20 cellular contexts compared by ENCODE assay signal in genomic region chr6:105474234-105474633, GRCh38.
DNase-seq lines count a peak whose midpoint lies in the region; ATAC-seq and TF ChIP-seq lines count a peak whose summit lies in the region.
"Had no signal": no experiment of that assay in that cellular context is flagged by ENCODE, and none has a peak within 500 bp of the region (broad histone marks: within the 10 kb centered on the region; RNA-seq: fewer than 3 reads in every experiment).

No MANE protein-coding gene starts in this region.

- no peak for TF ChIP-seq CTCF in upper lobe of right lung (IDR thresholded peaks at IDR 0.05)

- no peak overlapping the region for H2BK5ac ChIP-seq in neuronal stem cell (ENCODE audit: low read length)

- H4K8ac ChIP-seq in neuronal stem cell (ENCODE audit: low read depth, low read length) = no peak overlapping the region

- peak overlapping the region; percentile 22 for H2AFZ ChIP-seq in neuronal stem cell (ENCODE audit: low read length)

- no peak overlapping the region for H2BK120ac ChIP-seq in neuronal stem cell (ENCODE audit: low read depth, low read length)

- no peak overlapping the region for H2AK5ac ChIP-seq in neuronal stem cell (ENCODE audit: low read depth, low read length)

- H3K4me1 ChIP-seq in neuronal stem cell (ENCODE audit: control insufficient read depth in 2 of 2, insufficient read depth in 1 of 2, low read depth in 1 of 2, low read length in 2 of 2) = peaks cover 0 to 21% of the 10 kb centered on the region in 2 donors
- H3K4me1 ChIP-seq in upper lobe of right lung = no peaks in the 10 kb centered on the region

- H3K27me3 ChIP-seq in neuronal stem cell (ENCODE audit: control insufficient read depth in 3 of 3, insufficient read depth in 3 of 3, low read depth in 1 of 3, low read length in 3 of 3) (no peaks in the 10 kb centered on the region), upper lobe of right lung (no peaks in the 10 kb centered on the region)

- no peak overlapping the region for H3K23ac ChIP-seq in neuronal stem cell (ENCODE audit: low read depth, low read length, poor library complexity)

- H3K4ac ChIP-seq in neuronal stem cell (ENCODE audit: low read length) = no peak overlapping the region

- H3K36me3 ChIP-seq in neuronal stem cell (replicated peaks in 1 of 2; ENCODE audit: control insufficient read depth in 2 of 2, insufficient read depth in 2 of 2, low read length in 2 of 2) = no peaks in the 10 kb centered on the region
- no peaks in the 10 kb centered on the region for H3K36me3 ChIP-seq in upper lobe of right lung
- H3K36me3 ChIP-seq: thoracic aorta had no signal

- in situ Hi-C loops in SK-MEL-5 (cut with HindIII; ENCODE audit: low pct_unique_long_range_greater_than_20kb, low sequenced_read_pairs) = no loop called here

- ATAC-seq in upper lobe of right lung (no peak), GM21529 (IDR thresholded peaks at IDR 0.05; ENCODE audit: unreplicated experiment) (no peak), GM18909 (IDR thresholded peaks at IDR 0.05; ENCODE audit: poor library complexity, unreplicated experiment) (no peak)

- no peak overlapping the region for H3K9ac ChIP-seq in neuronal stem cell (ENCODE audit: low read depth, low read length, poor library complexity)
- H3K9ac ChIP-seq: KMS-11 had no signal

- H3K27ac ChIP-seq in neuronal stem cell (replicated peaks; ENCODE audit: low read length) = no peak overlapping the region
- no peak overlapping the region for H3K27ac ChIP-seq in upper lobe of right lung
- H3K27ac ChIP-seq: KMS-11, thoracic aorta had no signal

- H3K14ac ChIP-seq in neuronal stem cell (ENCODE audit: low read length) = no peak overlapping the region

- no peaks in the 10 kb centered on the region for H3K79me1 ChIP-seq in neuronal stem cell (ENCODE audit: low read depth, low read length)

- H2BK12ac ChIP-seq in neuronal stem cell (ENCODE audit: low read length) = no peak overlapping the region

- WGBS in neuronal stem cell (ENCODE audit: extremely low coverage in 2 of 2, insufficient read length in 2 of 2, insufficient replicate concordance in 1 of 2), 2 donors = no CpG with 5 or more reads among the region's 5 CpGs

- peak; percentile 34 for DNase-seq in ELF-1 (ENCODE audit: low read depth, low spot score)
- peak; percentile 50 for DNase-seq in SK-MEL-5 (ENCODE audit: low read depth, low spot score)
- peak; percentile 26 for DNase-seq in fibroblast of gingiva (ENCODE audit: low read depth)
- DNase-seq in neuronal stem cell (ENCODE audit: low spot score) = no peak
- no peak for DNase-seq in upper lobe of right lung
- no peak for DNase-seq in NCI-H2196 treated with DMSO at 0.1 percent for 48 hours (lab: John Stamatoyannopoulos, UW; ENCODE audit: unreplicated experiment)
- DNase-seq: activated CD4-positive, CD25-positive, alpha-beta regulatory T cell; AML-193; cortex of kidney; kidney glomerular epithelial cell; NCI-H1092 treated with DMSO at 0.1 percent for 48 hours; NCI-H2107; NCI-H526; SIG-M5; stimulated activated CD4-positive, alpha-beta T cell treated with anti-CD3 and anti-CD28 coated beads, Interleukin-4, amount 100 ng/mL, for 1 hour; T-helper 2 cell had no signal

- no peak overlapping the region for H4K91ac ChIP-seq in neuronal stem cell (ENCODE audit: low read depth, low read length, poor library complexity)

- intact Hi-C loops in upper lobe of right lung (cut with DNase I) = loop anchor here (10.0 kb wide), 1 partner anchor 1041 kb away; no protein-coding TSS in a partner anchor

- H3K18ac ChIP-seq in neuronal stem cell (ENCODE audit: low read length) = no peak overlapping the region

- H3K4me3 ChIP-seq in neuronal stem cell (ENCODE audit: low read length in 2 of 2) (no peak overlapping the region), upper lobe of right lung (no peak overlapping the region)
- H3K4me3 ChIP-seq: thoracic aorta had no signal

- no peak overlapping the region for H2BK15ac ChIP-seq in neuronal stem cell (ENCODE audit: low read length)

- H3K9me3 ChIP-seq in neuronal stem cell (replicated peaks in 1 of 2; ENCODE audit: control insufficient read depth in 2 of 2, insufficient read depth in 1 of 2, low read depth in 1 of 2, low read length in 2 of 2) (peaks cover 2 to 8% of the 10 kb centered on the region in 2 donors), upper lobe of right lung (no peaks in the 10 kb centered on the region)
- H3K9me3 ChIP-seq: thoracic aorta had no signal

- no peak overlapping the region for H3K4me2 ChIP-seq in neuronal stem cell (ENCODE audit: insufficient read depth, low read length, poor library complexity, severe bottlenecking)
- H3K4me2 ChIP-seq: KMS-11 had no signal

Comparison
In these comparisons a context has a peak if more than half of its experiments do, and no peak if none do; other contexts are left out.
1. DNase-seq: peak in ELF-1 (single experiment), SK-MEL-5 (single experiment) and fibroblast of gingiva (single experiment); none in neuronal stem cell (single experiment), upper lobe of right lung (single experiment) and NCI-H2196 treated with DMSO at 0.1 percent for 48 hours (single experiment).